ENCODE assay signal across 9 cellular contexts in the genomic region with DNA sequence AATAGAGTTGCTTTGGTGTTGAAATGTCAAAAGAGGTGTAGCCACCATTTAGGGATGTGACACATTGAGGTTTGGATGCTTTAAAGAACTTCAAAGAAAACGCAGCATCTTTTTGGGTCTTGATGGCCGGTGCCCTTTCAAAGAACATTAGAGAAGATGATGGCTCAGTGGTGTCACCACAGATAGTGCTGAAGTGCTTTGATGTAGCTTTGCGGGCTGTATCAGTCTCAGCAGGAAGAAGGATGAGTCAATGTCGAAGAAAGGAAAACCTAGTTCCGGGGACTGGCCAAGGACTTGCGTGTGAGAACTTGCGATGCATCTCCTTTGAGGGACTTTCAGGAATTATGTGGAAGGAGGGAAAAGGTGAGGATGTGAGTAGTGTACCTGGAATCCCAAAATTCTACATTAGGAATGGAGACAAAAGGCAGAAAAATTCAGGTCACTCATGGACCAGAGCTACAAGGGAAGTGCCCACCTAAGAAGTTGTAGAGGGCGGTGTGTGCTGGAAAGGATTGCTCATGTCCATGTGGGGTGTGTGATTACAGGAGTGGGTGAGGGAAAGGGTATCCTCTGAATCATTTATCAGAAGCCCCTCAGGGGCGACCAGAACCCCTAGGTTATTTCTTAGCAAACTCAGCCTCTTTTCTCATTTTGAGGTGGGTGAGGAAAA. TPM values are rescaled to one million over a fixed set of nuclear protein-coding genes. Genes with fewer than 3 reads are reported as not detected.
DNase-seq lines count a peak whose midpoint lies in the region; ATAC-seq and TF ChIP-seq lines count a peak whose summit lies in the region.
"Had no signal": no experiment of that assay in that cellular context is flagged by ENCODE, and none has a peak within 500 bp of the region (broad histone marks: within the 10 kb centered on the region; RNA-seq: fewer than 3 reads in every experiment).

No MANE protein-coding gene starts in this region.

- H3K4me3 ChIP-seq in tibial artery (no peak overlapping the region), HAP-1 (no peak overlapping the region)

- H3K27me3 ChIP-seq in tibial artery (peaks cover 0 to 5% of the 10 kb centered on the region in 2 donors), HAP-1 (ENCODE audit: low read depth) (peaks cover 3% of the 10 kb centered on the region; the same call in 1 of the 2 replicates)

- H3K4me1 ChIP-seq in tibial artery (peaks cover 0 to 2% (median 0%) of the 10 kb centered on the region in 4 donors), HAP-1 (no peaks in the 10 kb centered on the region)

- intact Hi-C loops in natural killer cell (cut with micrococcal nuclease) (loop anchor here (1.0 to 10.0 kb wide), 5 partner anchors 8 to 401 kb away; a partner anchor contains a TSS), tibial artery (cut with DNase I; ENCODE audit: low total_unique reads) (no loop called here)

- peak overlapping the region; percentile 99 for H3K27ac Mint-ChIP-seq in activated CD8-positive, alpha-beta T cell treated with anti-CD3 and anti-CD28 coated beads, Interleukin-2, amount 10 ng/mL, durations not matched to agents 7 days and 5 days
- peak overlapping the region; percentile 99 for H3K27ac Mint-ChIP-seq in natural killer cell

- CTCF ChIA-PET in activated CD8-positive, alpha-beta T cell treated with anti-CD3 and anti-CD28 coated beads, Interleukin-2, amount 10 ng/mL, durations not matched to agents 7 days and 5 days (lab: Charles Lee) = interaction anchor here (0.7 to 4.9 kb wide), 16 partner anchors 8 to 459 kb away, joined by 3 to 73 read pairs (median 5); a partner anchor contains a TSS

- in situ Hi-C loops in HAP-1 (cut with MboI; ENCODE audit: low sequenced_read_pairs) = no loop called here

- H3K9me3 ChIP-seq in tibial artery (no peaks in the 10 kb centered on the region), HAP-1 (no peaks in the 10 kb centered on the region)

- POLR2A ChIA-PET in activated CD8-positive, alpha-beta T cell treated with anti-CD3 and anti-CD28 coated beads, Interleukin-2, amount 10 ng/mL, durations not matched to agents 7 days and 5 days (lab: Charles Lee) = interaction anchor here (0.7 to 3.1 kb wide), 16 partner anchors 8 to 243 kb away, joined by 3 to 31 read pairs (median 6); a partner anchor contains a TSS

- ATAC-seq in GM19467 (IDR thresholded peaks at IDR 0.05; ENCODE audit: unreplicated experiment) (peak; percentile 41), HG03520 (IDR thresholded peaks at IDR 0.05; ENCODE audit: unreplicated experiment) (peak; percentile 43), natural killer cell (peak; percentile 65 to 81 (median 80))
- peak; percentile 84 for ATAC-seq in activated CD8-positive, alpha-beta T cell treated with anti-CD3 and anti-CD28 coated beads, Interleukin-2, amount 10 ng/mL, durations not matched to agents 7 days and 5 days

- peaks cover 6% of the 10 kb centered on the region for H3K9me3 Mint-ChIP-seq in activated CD8-positive, alpha-beta T cell treated with anti-CD3 and anti-CD28 coated beads, Interleukin-2, amount 10 ng/mL, durations not matched to agents 7 days and 5 days (ENCODE audit: insufficient read depth)
- no peaks in the 10 kb centered on the region for H3K9me3 Mint-ChIP-seq in natural killer cell

- H3K36me3 ChIP-seq in tibial artery (no peaks in the 10 kb centered on the region), HAP-1 (replicated peaks) (no peaks in the 10 kb centered on the region)

- H3K4me3 Mint-ChIP-seq in activated CD8-positive, alpha-beta T cell treated with anti-CD3 and anti-CD28 coated beads, Interleukin-2, amount 10 ng/mL, durations not matched to agents 7 days and 5 days = peak overlapping the region; percentile 75
- H3K4me3 Mint-ChIP-seq in natural killer cell = peak overlapping the region; percentile 95

- no peak overlapping the region for H3K27ac ChIP-seq in tibial artery

- DNase-seq in activated CD8-positive, alpha-beta T cell treated with anti-CD3 and anti-CD28 coated beads, Interleukin-2, amount 10 ng/mL, durations not matched to agents 7 days and 5 days = peak; percentile 91
- DNase-seq in natural killer cell (peak; percentile 52), tibial artery (no peak), HAP-1 (ENCODE audit: low spot score in 2 of 2) (no peak), cerebellar nuclear complex (lab: John Stamatoyannopoulos, UW) (no peak), AG20443 (ENCODE audit: low spot score) (no peak)

- TF ChIP-seq CTCF in natural killer cell (IDR thresholded peaks at IDR 0.05) = no peak
- TF ChIP-seq CTCF in tibial artery (IDR thresholded peaks at IDR 0.05) = no peak

- peaks cover 90% of the 10 kb centered on the region for H3K4me1 Mint-ChIP-seq in activated CD8-positive, alpha-beta T cell treated with anti-CD3 and anti-CD28 coated beads, Interleukin-2, amount 10 ng/mL, durations not matched to agents 7 days and 5 days (ENCODE audit: low read depth)
- H3K4me1 Mint-ChIP-seq in natural killer cell = peaks cover 83 to 91% of the 10 kb centered on the region in 2 donors

- no peaks in the 10 kb centered on the region for H3K27me3 Mint-ChIP-seq in activated CD8-positive, alpha-beta T cell treated with anti-CD3 and anti-CD28 coated beads, Interleukin-2, amount 10 ng/mL, durations not matched to agents 7 days and 5 days (ENCODE audit: low read depth)
- H3K27me3 Mint-ChIP-seq in natural killer cell (ENCODE audit: low read depth in 2 of 2) = no peaks in the 10 kb centered on the region

- H3K36me3 Mint-ChIP-seq in activated CD8-positive, alpha-beta T cell treated with anti-CD3 and anti-CD28 coated beads, Interleukin-2, amount 10 ng/mL, durations not matched to agents 7 days and 5 days (ENCODE audit: low read depth) = peaks cover 34% of the 10 kb centered on the region
- H3K36me3 Mint-ChIP-seq in natural killer cell = peaks cover 2% of the 10 kb centered on the region

RNA-seq across cellular contexts. Expression of a gene that starts 39.7 kb away (rescaled TPM):
- 100 to 1,000 TPM; 354 to 368 TPM for total RNA-seq in activated CD8-positive, alpha-beta T cell treated with anti-CD3 and anti-CD28 coated beads, Interleukin-2, amount 10 ng/mL, durations not matched to agents 7 days and 5 days
- total RNA-seq in natural killer cell = 1,000 to 10,000 TPM; 1,176 to 1,565 (median 1,384) TPM
- total RNA-seq: RPMI7951 had no signal

Comparison
In these comparisons a context has a peak if more than half of its experiments do, and no peak if none do; other contexts are left out.
1. DNase-seq: peak in activated CD8-positive, alpha-beta T cell treated with anti-CD3 and anti-CD28 coated beads, Interleukin-2, amount 10 ng/mL, durations not matched to agents 7 days and 5 days (single experiment) and natural killer cell (single experiment); none in tibial artery (0 of 2), HAP-1 (0 of 2), cerebellar nuclear complex (0 of 2) and AG20443 (single experiment).
2. Peak in every context shown above with its lines, with median percentiles within 50 percentile points of each other: ATAC-seq.